8 cellular contexts compared by ENCODE assay signal in the genomic region with DNA sequence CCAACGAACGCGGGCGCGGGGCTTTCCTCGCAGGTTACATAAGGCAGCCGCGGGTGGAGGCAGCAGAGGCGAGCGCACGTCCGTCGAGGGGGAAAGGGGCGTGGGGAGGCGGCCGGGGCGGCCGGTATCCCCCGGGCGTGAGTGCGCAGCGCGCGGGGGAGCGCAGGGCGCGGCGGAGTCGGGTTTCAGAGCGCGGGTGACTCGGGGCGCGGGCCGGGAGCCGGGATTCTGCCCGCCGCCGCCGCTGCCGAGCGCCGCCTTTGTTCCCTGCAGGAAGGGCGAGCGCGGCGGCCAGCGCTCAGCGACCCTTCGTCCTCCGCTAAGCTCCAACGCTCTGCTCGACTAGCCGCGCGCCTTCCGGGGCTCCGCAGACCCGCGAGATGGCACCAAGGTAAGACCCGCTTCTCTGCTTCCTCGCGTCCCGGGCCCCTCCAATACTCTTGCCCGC. TPM values are rescaled to one million over a fixed set of nuclear protein-coding genes. Genes with fewer than 3 reads are reported as not detected.
DNase-seq lines count a peak whose midpoint lies in the region; ATAC-seq and TF ChIP-seq lines count a peak whose summit lies in the region.

A gene (plus strand): TSS at position 226 of the 448 bp plus-strand sequence. CDS start 155 bp downstream, at position 381.

- POLR2A ChIA-PET in WTC11 (lab: Charles Lee) = interaction anchor here (1.5 kb wide), 1 partner anchor 20 kb away, joined by 3 read pairs; no protein-coding TSS in a partner anchor

- peaks cover 80% of the 10 kb centered on the region for H3K27me3 Mint-ChIP-seq in WTC11 (ENCODE audit: low read depth)

- intact Hi-C loops in left ventricle myocardium superior (cut with micrococcal nuclease) = loop anchor here (10.0 kb wide), 1 partner anchor 59 kb away; no protein-coding TSS in a partner anchor
- intact Hi-C loops in gastrocnemius medialis (cut with DNase I; ENCODE audit: low total_unique reads) = no loop called here

- peak within 1 kb of the TSS; percentile 84 for H3K4me3 Mint-ChIP-seq in WTC11

- peaks cover 23% of the 10 kb centered on the region for H3K4me1 Mint-ChIP-seq in WTC11

- CTCF ChIA-PET in WTC11 (lab: Charles Lee) = interaction anchor here (0.9 to 2.4 kb wide), 6 partner anchors 20 to 197 kb away, joined by 3 to 6 read pairs (median 3); a partner anchor contains a TSS

- no peak for TF ChIP-seq POLR2A in gastrocnemius medialis (IDR thresholded peaks at IDR 0.05)

- H3K27ac ChIP-seq in gastrocnemius medialis = peak within 1 kb of the TSS; percentile 67 to 77 (median 70)

- H3K36me3 Mint-ChIP-seq in WTC11 = no peaks in the 10 kb centered on the region

- peak; percentile 73 for ATAC-seq in WTC11
- ATAC-seq in left ventricle myocardium superior = peak; percentile 73
- ATAC-seq in gastrocnemius medialis = peak in 1 of 2 donors; percentile 43
- no peak for ATAC-seq in GM21723 (IDR thresholded peaks at IDR 0.05; ENCODE audit: unreplicated experiment)
- no peak for ATAC-seq in activated CD4-positive, CD25-positive, alpha-beta regulatory T cell treated with anti-CD3 and anti-CD28 coated beads, Interleukin-2, amount 50 U/mL, for 24 hours

- H3K9me3 ChIP-seq in HAP-1 (no peaks in the 10 kb centered on the region), gastrocnemius medialis (no peaks in the 10 kb centered on the region)

- H3K4me3 ChIP-seq in HAP-1 (no peak within 1 kb of the TSS), gastrocnemius medialis (peak within 1 kb of the TSS; percentile 58 to 74 (median 60))

- H3K4me1 ChIP-seq in HAP-1 = no peaks in the 10 kb centered on the region
- H3K4me1 ChIP-seq in gastrocnemius medialis = peaks cover 12 to 13% of the 10 kb centered on the region in 2 donors

- H3K27me3 ChIP-seq in HAP-1 (ENCODE audit: low read depth) (peaks cover 70% of the 10 kb centered on the region), gastrocnemius medialis (peaks cover 24 to 42% (median 36%) of the 10 kb centered on the region in 3 donors)

- TF ChIP-seq CTCF in WTC11 (IDR thresholded peaks at IDR 0.05) (no peak), gastrocnemius medialis (IDR thresholded peaks at IDR 0.05 in 4 of 5, conservative IDR thresholded peaks at IDR 0.05 in 1 of 5) (no peak)

- no peaks in the 10 kb centered on the region for H3K9me3 Mint-ChIP-seq in WTC11

- DNase-seq in HAP-1 (ENCODE audit: low spot score in 2 of 2) (peak; percentile 3 to 26), WTC11 (ENCODE audit: low spot score) (peak; percentile 64), left ventricle myocardium superior (peak; percentile 67), gastrocnemius medialis (no peak), kidney tubule cell (ENCODE audit: low spot score) (no peak)
- DNase-seq in stimulated activated CD4-positive, alpha-beta T cell treated with anti-CD3 and anti-CD28 coated beads, Interleukin-4, amount 100 ng/mL, for 24 hours = no peak

- H3K27ac Mint-ChIP-seq in WTC11 = no peak within 1 kb of the TSS

- H3K36me3 ChIP-seq in HAP-1 (replicated peaks) (no peaks in the 10 kb centered on the region), gastrocnemius medialis (no peaks in the 10 kb centered on the region)

- in situ Hi-C loops in HAP-1 (cut with MboI; ENCODE audit: low sequenced_read_pairs) = no loop called here
- in situ Hi-C loops in gastrocnemius medialis (cut with MboI; ENCODE audit: low sequenced_read_pairs in 4 of 4) = no loop called here

TF ChIP-seq in WTC11, 78 proteins besides CTCF, POLR2A, EP300 and RAD21:
- TF ChIP-seq, protein P1, sequence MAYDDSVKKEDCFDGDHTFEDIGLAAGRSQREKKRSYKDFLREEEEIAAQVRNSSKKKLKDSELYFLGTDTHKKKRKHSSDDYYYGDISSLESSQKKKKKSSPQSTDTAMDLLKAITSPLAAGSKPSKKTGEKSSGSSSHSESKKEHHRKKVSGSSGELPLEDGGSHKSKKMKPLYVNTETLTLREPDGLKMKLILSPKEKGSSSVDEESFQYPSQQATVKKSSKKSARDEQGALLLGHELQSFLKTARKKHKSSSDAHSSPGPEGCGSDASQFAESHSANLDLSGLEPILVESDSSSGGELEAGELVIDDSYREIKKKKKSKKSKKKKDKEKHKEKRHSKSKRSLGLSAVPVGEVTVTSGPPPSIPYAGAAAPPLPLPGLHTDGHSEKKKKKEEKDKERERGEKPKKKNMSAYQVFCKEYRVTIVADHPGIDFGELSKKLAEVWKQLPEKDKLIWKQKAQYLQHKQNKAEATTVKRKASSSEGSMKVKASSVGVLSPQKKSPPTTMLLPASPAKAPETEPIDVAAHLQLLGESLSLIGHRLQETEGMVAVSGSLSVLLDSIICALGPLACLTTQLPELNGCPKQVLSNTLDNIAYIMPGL (CRISPR knock-in tag; IDR thresholded peaks at IDR 0.05) = no peak
- TF ChIP-seq, protein P2, sequence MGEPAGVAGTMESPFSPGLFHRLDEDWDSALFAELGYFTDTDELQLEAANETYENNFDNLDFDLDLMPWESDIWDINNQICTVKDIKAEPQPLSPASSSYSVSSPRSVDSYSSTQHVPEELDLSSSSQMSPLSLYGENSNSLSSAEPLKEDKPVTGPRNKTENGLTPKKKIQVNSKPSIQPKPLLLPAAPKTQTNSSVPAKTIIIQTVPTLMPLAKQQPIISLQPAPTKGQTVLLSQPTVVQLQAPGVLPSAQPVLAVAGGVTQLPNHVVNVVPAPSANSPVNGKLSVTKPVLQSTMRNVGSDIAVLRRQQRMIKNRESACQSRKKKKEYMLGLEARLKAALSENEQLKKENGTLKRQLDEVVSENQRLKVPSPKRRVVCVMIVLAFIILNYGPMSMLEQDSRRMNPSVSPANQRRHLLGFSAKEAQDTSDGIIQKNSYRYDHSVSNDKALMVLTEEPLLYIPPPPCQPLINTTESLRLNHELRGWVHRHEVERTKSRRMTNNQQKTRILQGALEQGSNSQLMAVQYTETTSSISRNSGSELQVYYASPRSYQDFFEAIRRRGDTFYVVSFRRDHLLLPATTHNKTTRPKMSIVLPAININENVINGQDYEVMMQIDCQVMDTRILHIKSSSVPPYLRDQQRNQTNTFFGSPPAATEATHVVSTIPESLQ (CRISPR knock-in tag; IDR thresholded peaks at IDR 0.05) = no peak
- no peak for TF ChIP-seq IRF2 (CRISPR knock-in tag; IDR thresholded peaks at IDR 0.05; ENCODE audit: borderline replicate concordance, low read depth)

RNA-seq across cellular contexts. Expression of the gene that starts here (rescaled TPM):
- total RNA-seq in WTC11 (2021) = 0.22 to 0.44 TPM (median 0.39 TPM) in 3 replicates
- total RNA-seq in left ventricle myocardium superior = 47.2 TPM
- 1 to 10 TPM; 4.0 to 7.8 (median 6.8) TPM for total RNA-seq in gastrocnemius medialis

Comparison
In these comparisons a context has a peak if more than half of its experiments do, and no peak if none do; other contexts are left out.
1. Peak in DNase-seq and ATAC-seq in WTC11; RNA of the gene not detected or under 1 TPM.
2. DNase-seq: peak in HAP-1 (2 of 2) and left ventricle myocardium superior (single experiment); none in gastrocnemius medialis (0 of 2), kidney tubule cell (single experiment) and stimulated activated CD4-positive, alpha-beta T cell treated with anti-CD3 and anti-CD28 coated beads, Interleukin-4, amount 100 ng/mL, for 24 hours (single experiment).